In the genomic region with DNA sequence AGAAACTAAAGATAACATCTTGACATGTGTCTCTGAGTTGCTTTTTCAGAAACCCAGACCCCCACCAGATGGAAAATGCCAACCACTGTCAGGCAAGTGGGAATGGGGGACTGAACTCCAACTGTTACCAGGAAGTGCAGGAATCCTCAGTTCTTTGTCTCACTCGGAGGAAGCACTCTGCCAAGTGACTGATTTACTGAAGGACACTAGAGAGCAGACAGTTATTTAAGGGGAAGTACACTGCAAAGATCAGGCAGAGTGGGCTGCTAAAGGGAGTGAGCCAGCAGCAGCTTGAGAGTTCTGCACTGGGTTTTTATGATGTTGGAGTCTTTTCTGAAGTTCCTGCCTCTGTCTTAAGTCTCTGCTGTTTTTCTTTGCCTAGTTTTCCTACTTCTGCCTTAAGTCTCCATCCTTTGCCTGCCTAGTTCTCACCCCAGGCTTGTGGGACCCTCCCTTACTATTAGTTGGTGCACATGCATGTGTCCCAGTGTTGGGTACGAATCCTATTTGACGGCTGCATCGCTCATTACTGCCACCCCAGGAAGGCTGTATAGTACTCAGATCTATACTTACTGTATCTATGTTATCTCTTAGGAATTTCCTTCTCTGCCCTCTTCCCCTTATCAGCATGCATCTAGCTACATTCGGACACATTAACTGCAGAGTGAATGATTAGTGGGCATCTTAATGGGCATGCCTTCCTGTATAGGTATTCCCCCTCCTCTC, we compare ENCODE assay signal across 18 cellular contexts.
DNase-seq lines count a peak whose midpoint lies in the region; ATAC-seq, FAIRE-seq and TF ChIP-seq lines count a peak whose summit lies in the region.
"Had no signal": no experiment of that assay in that cellular context is flagged by ENCODE, and none has a peak within 500 bp of the region (broad histone marks: within the 10 kb centered on the region; RNA-seq: fewer than 3 reads in every experiment).

No MANE protein-coding gene starts in this region.

- no peak for TF ChIP-seq POLR2A in GM12878 (IDR thresholded peaks at IDR 0.05; ENCODE audit: low read depth, low read length)

- H2AFZ ChIP-seq in GM12878 (ENCODE audit: control insufficient read depth, low read depth, low read length) = no peak overlapping the region

- DNase-seq in DMS53 (lab: John Stamatoyannopoulos, UW) = peak; percentile 66
- DNase-seq in GM12878 (ENCODE audit: low read depth, low spot score) = no peak
- DNase-seq in medulla oblongata (ENCODE audit: extremely low spot score) = peak; percentile 7
- DNase-seq in globus pallidus (ENCODE audit: low spot score) = no peak
- no peak for DNase-seq in foreskin melanocyte
- no peak for DNase-seq in NCI-H2196 (lab: John Stamatoyannopoulos, UW; ENCODE audit: unreplicated experiment)
- DNase-seq: activated CD4-positive, alpha-beta T cell treated with anti-CD3 and anti-CD28 coated beads for 36 hours; activated CD8-positive, alpha-beta memory T cell treated with anti-CD3 and anti-CD28 coated beads, Interleukin-2, amount 50 U/mL, for 4 hours; activated gamma-delta T cell; amniotic stem cell; foreskin keratinocyte; GF-D8; NCI-H1105 treated with DMSO at 0.1 percent for 48 hours; NCI-H2227 treated with DMSO at 0.1 percent for 48 hours; stimulated activated naive CD8-positive, alpha-beta T cell treated with anti-CD3 and anti-CD28 coated beads, Interleukin-15, amount 100 ng/mL, for 72 hours had no signal

- BruUV-seq in GM12878 (replicated peaks; lab: Mats Ljungman, UMichigan) = no TSS peak

- H3K4me1 ChIP-seq in HUES48 (ENCODE audit: control insufficient read depth, insufficient read depth, low read length) (no peaks in the 10 kb centered on the region), GM12878 (ENCODE audit: control insufficient read depth, insufficient read depth, low read length) (no peaks in the 10 kb centered on the region)
- H3K4me1 ChIP-seq: foreskin keratinocyte had no signal

- no peak for FAIRE-seq in GM12878 (lab: Jason Lieb, UNC)

- H3K4me2 ChIP-seq in GM12878 (ENCODE audit: control insufficient read depth, insufficient read depth) = no peak overlapping the region

- POLR2A ChIA-PET in GM12878 (lab: Charles Lee) = interaction anchor here (0.7 kb wide), 1 partner anchor 14 kb away, joined by 3 read pairs; no protein-coding TSS in a partner anchor

- intact Hi-C loops in GM12878 (cut with micrococcal nuclease; ENCODE audit: unreplicated experiment) = loop anchor here (10.0 kb wide), 1 partner anchor 1601 kb away; no protein-coding TSS in a partner anchor

- WGBS in GM12878 (ENCODE audit: insufficient coverage, insufficient replicate concordance, low lambda C conversion rate, missing lambda C conversion rate) = 3% methylated on average over 5 of the region's 5 CpGs

- H3K9me3 ChIP-seq in HUES48 (ENCODE audit: control insufficient read depth, insufficient read depth, low read length) (no peaks in the 10 kb centered on the region), GM12878 (replicated peaks; ENCODE audit: control insufficient read depth, insufficient read depth, low read length) (no peaks in the 10 kb centered on the region; the same call in 2 of the 3 replicates)

- SMC1A ChIA-PET in GM12878 (lab: Charles Lee; ENCODE audit: uncharacterized antibody, unreplicated experiment) = interaction anchor here (1.0 kb wide), 1 partner anchor 9 kb away, joined by 3 read pairs; no protein-coding TSS in a partner anchor

- TF ChIP-seq CTCF in GM12878 (IDR thresholded peaks at IDR 0.05 in 2 of 3, conservative IDR thresholded peaks at IDR 0.05 in 1 of 3; ENCODE audit: control insufficient read depth in 2 of 3, extremely low read depth in 1 of 3, insufficient read depth in 1 of 3, low read depth in 3 of 3, low read length in 3 of 3) = no peak

- no peak for TF ChIP-seq RAD21 in GM12878 (IDR thresholded peaks at IDR 0.05; ENCODE audit: insufficient read depth, low read depth, low read length)

- peak overlapping the region; percentile 38 for H3K27ac ChIP-seq in HUES48 (ENCODE audit: low read depth, low read length)
- no peak overlapping the region for H3K27ac ChIP-seq in GM12878 (ENCODE audit: control insufficient read depth, insufficient read depth)
- H3K27ac ChIP-seq: foreskin keratinocyte had no signal

- ATAC-seq in GM12878 (peak; percentile 71), GM18520 (IDR thresholded peaks at IDR 0.05; ENCODE audit: unreplicated experiment) (no peak)
- ATAC-seq: activated CD4-positive, alpha-beta T cell treated with anti-CD3 and anti-CD28 coated beads for 36 hours; foreskin keratinocyte; stimulated activated naive CD8-positive, alpha-beta T cell treated with anti-CD3 and anti-CD28 coated beads, Interleukin-15, amount 100 ng/mL, for 72 hours had no signal

- H3K36me3 ChIP-seq in HUES48 (ENCODE audit: control insufficient read depth, insufficient read depth, low read length) (no peaks in the 10 kb centered on the region), GM12878 (ENCODE audit: control insufficient read depth in 2 of 2, insufficient read depth in 2 of 2, low read length in 1 of 2) (no peaks in the 10 kb centered on the region)

- RAD21 ChIA-PET in GM12878 (lab: Charles Lee; ENCODE audit: unreplicated experiment) = no interaction called here

- no peak for TF ChIP-seq EP300 in GM12878 (IDR thresholded peaks at IDR 0.05; ENCODE audit: borderline replicate concordance in 1 of 2, control insufficient read depth in 1 of 2, low read depth in 2 of 2, low read length in 2 of 2)

- H3K27me3 ChIP-seq in HUES48 (ENCODE audit: control insufficient read depth, insufficient read depth, low read length) (no peaks in the 10 kb centered on the region), GM12878 (replicated peaks in 1 of 2; ENCODE audit: control insufficient read depth in 2 of 2, insufficient read depth in 2 of 2, low read length in 1 of 2) (no peaks in the 10 kb centered on the region)
- H3K27me3 ChIP-seq: foreskin keratinocyte had no signal

- CTCF ChIA-PET in GM12878 (lab: Yijun Ruan, JAX) = interaction anchor here (0.6 to 1.9 kb wide), 6 partner anchors 9 to 1976 kb away, joined by 3 to 5 read pairs (median 3); no protein-coding TSS in a partner anchor

- in situ Hi-C loops in GM12878 (cut with MboI) = no loop called here

- H3K9ac ChIP-seq in HUES48 (ENCODE audit: low read depth, low read length) (no peak overlapping the region), GM12878 (ENCODE audit: control insufficient read depth, insufficient read depth, low read length) (no peak overlapping the region)

- no peaks in the 10 kb centered on the region for H4K20me1 ChIP-seq in GM12878 (ENCODE audit: control insufficient read depth, insufficient read depth)

- H3K79me2 ChIP-seq in GM12878 (ENCODE audit: control insufficient read depth, insufficient read depth, low read length) = no peaks in the 10 kb centered on the region

- H3K4me3 ChIP-seq in HUES48 (ENCODE audit: low read depth, low read length) (no peak overlapping the region), GM12878 (no peak overlapping the region)
- H3K4me3 ChIP-seq: lung had no signal

TF ChIP-seq in GM12878, 131 proteins besides CTCF, POLR2A, EP300 and RAD21 (continues in another document):
- TF ChIP-seq, protein P1, sequence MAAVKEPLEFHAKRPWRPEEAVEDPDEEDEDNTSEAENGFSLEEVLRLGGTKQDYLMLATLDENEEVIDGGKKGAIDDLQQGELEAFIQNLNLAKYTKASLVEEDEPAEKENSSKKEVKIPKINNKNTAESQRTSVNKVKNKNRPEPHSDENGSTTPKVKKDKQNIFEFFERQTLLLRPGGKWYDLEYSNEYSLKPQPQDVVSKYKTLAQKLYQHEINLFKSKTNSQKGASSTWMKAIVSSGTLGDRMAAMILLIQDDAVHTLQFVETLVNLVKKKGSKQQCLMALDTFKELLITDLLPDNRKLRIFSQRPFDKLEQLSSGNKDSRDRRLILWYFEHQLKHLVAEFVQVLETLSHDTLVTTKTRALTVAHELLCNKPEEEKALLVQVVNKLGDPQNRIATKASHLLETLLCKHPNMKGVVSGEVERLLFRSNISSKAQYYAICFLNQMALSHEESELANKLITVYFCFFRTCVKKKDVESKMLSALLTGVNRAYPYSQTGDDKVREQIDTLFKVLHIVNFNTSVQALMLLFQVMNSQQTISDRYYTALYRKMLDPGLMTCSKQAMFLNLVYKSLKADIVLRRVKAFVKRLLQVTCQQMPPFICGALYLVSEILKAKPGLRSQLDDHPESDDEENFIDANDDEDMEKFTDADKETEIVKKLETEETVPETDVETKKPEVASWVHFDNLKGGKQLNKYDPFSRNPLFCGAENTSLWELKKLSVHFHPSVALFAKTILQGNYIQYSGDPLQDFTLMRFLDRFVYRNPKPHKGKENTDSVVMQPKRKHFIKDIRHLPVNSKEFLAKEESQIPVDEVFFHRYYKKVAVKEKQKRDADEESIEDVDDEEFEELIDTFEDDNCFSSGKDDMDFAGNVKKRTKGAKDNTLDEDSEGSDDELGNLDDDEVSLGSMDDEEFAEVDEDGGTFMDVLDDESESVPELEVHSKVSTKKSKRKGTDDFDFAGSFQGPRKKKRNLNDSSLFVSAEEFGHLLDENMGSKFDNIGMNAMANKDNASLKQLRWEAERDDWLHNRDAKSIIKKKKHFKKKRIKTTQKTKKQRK (IDR thresholded peaks at IDR 0.05; ENCODE audit: low read depth, low read length) = no peak
- no peak for TF ChIP-seq SMC3 (IDR thresholded peaks at IDR 0.05; ENCODE audit: borderline replicate concordance, low read length)
- TF ChIP-seq ZNF217 (IDR thresholded peaks at IDR 0.05) = no peak
- no peak for TF ChIP-seq MTA2 (IDR thresholded peaks at IDR 0.05; ENCODE audit: low read depth)
- no peak for TF ChIP-seq RFX5 (IDR thresholded peaks at IDR 0.05; ENCODE audit: low read depth, low read length)
- TF ChIP-seq STAT3 (IDR thresholded peaks at IDR 0.05; ENCODE audit: low read depth, low read length) = no peak
- TF ChIP-seq SRF (IDR thresholded peaks at IDR 0.05; ENCODE audit: low read depth in 2 of 2, low read length in 2 of 2) = no peak
- no peak for TF ChIP-seq NR2C1 (IDR thresholded peaks at IDR 0.05)
- TF ChIP-seq SMAD1 (IDR thresholded peaks at IDR 0.05; ENCODE audit: low read depth, partially characterized antibody) = no peak
- no peak for TF ChIP-seq TCF3 (IDR thresholded peaks at IDR 0.05; ENCODE audit: borderline replicate concordance, insufficient read depth, low read depth, low read length)
- TF ChIP-seq, protein P2, sequence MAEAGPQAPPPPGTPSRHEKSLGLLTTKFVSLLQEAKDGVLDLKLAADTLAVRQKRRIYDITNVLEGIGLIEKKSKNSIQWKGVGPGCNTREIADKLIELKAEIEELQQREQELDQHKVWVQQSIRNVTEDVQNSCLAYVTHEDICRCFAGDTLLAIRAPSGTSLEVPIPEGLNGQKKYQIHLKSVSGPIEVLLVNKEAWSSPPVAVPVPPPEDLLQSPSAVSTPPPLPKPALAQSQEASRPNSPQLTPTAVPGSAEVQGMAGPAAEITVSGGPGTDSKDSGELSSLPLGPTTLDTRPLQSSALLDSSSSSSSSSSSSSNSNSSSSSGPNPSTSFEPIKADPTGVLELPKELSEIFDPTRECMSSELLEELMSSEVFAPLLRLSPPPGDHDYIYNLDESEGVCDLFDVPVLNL (IDR thresholded peaks at IDR 0.05; ENCODE audit: low read depth, low read length) = no peak
- TF ChIP-seq BHLHE40 (IDR thresholded peaks at IDR 0.05; ENCODE audit: borderline replicate concordance in 1 of 2, low read depth in 2 of 2, low read length in 1 of 2) = no peak
- TF ChIP-seq ATF7 (IDR thresholded peaks at IDR 0.05; ENCODE audit: low read depth) = no peak

Comparison
In these comparisons a context has a peak if more than half of its experiments do, and no peak if none do; other contexts are left out.
1. DNase-seq: peak in DMS53 (single experiment) and medulla oblongata (single experiment); none in GM12878 (single experiment), globus pallidus (single experiment), foreskin melanocyte (single experiment) and NCI-H2196 (single experiment).